In genomic region chr12:45273717-45274271, GRCh38 we compare ENCODE assay signal across 2 cellular contexts.
TF ChIP-seq lines count a peak whose summit lies in the region.

No MANE protein-coding gene starts in this region.

TF ChIP-seq in Ishikawa, 13 proteins besides CTCF, POLR2A, EP300 and RAD21 (continued from another document):
- TF ChIP-seq USF1 (IDR thresholded peaks at IDR 0.05) (no peak), NFIC (IDR thresholded peaks at IDR 0.05) (no peak), MAX (IDR thresholded peaks at IDR 0.05) (no peak), CEBPB (IDR thresholded peaks at IDR 0.05) (no peak), TAF1 (IDR thresholded peaks at IDR 0.05; ENCODE audit: low read depth) (no peak), YY1 (IDR thresholded peaks at IDR 0.05; ENCODE audit: low read depth) (no peak), EGR1 (IDR thresholded peaks at IDR 0.05) (no peak), TEAD4 (IDR thresholded peaks at IDR 0.05) (no peak), CREB1 (IDR thresholded peaks at IDR 0.05; ENCODE audit: low read depth) (no peak), FOXM1 (IDR thresholded peaks at IDR 0.05; ENCODE audit: borderline replicate concordance, low read depth) (no peak), TCF12 (IDR thresholded peaks at IDR 0.05; ENCODE audit: low read depth) (no peak)
- TF ChIP-seq, protein P1, sequence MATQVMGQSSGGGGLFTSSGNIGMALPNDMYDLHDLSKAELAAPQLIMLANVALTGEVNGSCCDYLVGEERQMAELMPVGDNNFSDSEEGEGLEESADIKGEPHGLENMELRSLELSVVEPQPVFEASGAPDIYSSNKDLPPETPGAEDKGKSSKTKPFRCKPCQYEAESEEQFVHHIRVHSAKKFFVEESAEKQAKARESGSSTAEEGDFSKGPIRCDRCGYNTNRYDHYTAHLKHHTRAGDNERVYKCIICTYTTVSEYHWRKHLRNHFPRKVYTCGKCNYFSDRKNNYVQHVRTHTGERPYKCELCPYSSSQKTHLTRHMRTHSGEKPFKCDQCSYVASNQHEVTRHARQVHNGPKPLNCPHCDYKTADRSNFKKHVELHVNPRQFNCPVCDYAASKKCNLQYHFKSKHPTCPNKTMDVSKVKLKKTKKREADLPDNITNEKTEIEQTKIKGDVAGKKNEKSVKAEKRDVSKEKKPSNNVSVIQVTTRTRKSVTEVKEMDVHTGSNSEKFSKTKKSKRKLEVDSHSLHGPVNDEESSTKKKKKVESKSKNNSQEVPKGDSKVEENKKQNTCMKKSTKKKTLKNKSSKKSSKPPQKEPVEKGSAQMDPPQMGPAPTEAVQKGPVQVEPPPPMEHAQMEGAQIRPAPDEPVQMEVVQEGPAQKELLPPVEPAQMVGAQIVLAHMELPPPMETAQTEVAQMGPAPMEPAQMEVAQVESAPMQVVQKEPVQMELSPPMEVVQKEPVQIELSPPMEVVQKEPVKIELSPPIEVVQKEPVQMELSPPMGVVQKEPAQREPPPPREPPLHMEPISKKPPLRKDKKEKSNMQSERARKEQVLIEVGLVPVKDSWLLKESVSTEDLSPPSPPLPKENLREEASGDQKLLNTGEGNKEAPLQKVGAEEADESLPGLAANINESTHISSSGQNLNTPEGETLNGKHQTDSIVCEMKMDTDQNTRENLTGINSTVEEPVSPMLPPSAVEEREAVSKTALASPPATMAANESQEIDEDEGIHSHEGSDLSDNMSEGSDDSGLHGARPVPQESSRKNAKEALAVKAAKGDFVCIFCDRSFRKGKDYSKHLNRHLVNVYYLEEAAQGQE (IDR thresholded peaks at IDR 0.05; ENCODE audit: low read depth): no peak

TF ChIP-seq in HepG2, 621 proteins besides CTCF, POLR2A, EP300 and RAD21:
- TF ChIP-seq, protein P2, sequence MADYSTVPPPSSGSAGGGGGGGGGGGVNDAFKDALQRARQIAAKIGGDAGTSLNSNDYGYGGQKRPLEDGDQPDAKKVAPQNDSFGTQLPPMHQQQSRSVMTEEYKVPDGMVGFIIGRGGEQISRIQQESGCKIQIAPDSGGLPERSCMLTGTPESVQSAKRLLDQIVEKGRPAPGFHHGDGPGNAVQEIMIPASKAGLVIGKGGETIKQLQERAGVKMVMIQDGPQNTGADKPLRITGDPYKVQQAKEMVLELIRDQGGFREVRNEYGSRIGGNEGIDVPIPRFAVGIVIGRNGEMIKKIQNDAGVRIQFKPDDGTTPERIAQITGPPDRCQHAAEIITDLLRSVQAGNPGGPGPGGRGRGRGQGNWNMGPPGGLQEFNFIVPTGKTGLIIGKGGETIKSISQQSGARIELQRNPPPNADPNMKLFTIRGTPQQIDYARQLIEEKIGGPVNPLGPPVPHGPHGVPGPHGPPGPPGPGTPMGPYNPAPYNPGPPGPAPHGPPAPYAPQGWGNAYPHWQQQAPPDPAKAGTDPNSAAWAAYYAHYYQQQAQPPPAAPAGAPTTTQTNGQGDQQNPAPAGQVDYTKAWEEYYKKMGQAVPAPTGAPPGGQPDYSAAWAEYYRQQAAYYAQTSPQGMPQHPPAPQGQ (CRISPR knock-in tag; IDR thresholded peaks at IDR 0.05; ENCODE audit: borderline replicate concordance): no peak
- TF ChIP-seq MEF2D (CRISPR knock-in tag; IDR thresholded peaks at IDR 0.05) (no peak), ZNF562 (CRISPR knock-in tag; IDR thresholded peaks at IDR 0.05; ENCODE audit: borderline replicate concordance) (no peak), PHF5A (CRISPR knock-in tag; IDR thresholded peaks at IDR 0.05; ENCODE audit: low read depth, unreplicated experiment) (no peak), CCAR2 (optimal IDR thresholded peaks at IDR 0.05; ENCODE audit: low read depth, low read length) (no peak), SOX13 (IDR thresholded peaks at IDR 0.05) (no peak), SOX13 (CRISPR knock-in tag; conservative IDR thresholded peaks at IDR 0.05 in 1 of 2, IDR thresholded peaks at IDR 0.05 in 1 of 2) (no peak), ZNF724P (CRISPR knock-in tag; IDR thresholded peaks at IDR 0.05; ENCODE audit: borderline replicate concordance) (no peak), ZNF317 (CRISPR knock-in tag; IDR thresholded peaks at IDR 0.05) (no peak), ZNF484 (CRISPR knock-in tag; IDR thresholded peaks at IDR 0.05; ENCODE audit: borderline replicate concordance, low read depth) (no peak)
- TF ChIP-seq, protein P3, sequence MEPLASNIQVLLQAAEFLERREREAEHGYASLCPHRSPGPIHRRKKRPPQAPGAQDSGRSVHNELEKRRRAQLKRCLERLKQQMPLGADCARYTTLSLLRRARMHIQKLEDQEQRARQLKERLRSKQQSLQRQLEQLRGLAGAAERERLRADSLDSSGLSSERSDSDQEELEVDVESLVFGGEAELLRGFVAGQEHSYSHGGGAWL (CRISPR knock-in tag; IDR thresholded peaks at IDR 0.05): no peak
- TF ChIP-seq, protein P4, sequence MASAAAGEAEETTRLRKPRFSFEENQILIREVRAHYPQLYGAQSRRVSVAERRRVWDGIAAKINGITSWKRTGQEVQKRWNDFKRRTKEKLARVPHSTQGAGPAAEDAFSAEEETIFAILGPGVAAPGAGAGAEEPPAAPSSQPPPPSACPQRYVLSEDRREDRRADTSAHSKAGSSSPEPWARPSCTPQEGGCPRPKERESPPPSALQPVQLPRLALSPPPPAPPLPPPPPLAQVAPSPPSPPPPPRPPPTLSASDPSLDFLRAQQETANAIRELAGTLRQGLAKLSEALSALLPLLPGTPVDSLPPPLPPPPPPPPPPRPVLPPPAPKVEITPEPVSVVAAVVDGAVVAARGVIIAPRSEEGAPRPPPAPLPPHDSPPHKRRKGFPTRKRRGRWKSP (CRISPR knock-in tag; IDR thresholded peaks at IDR 0.05): no peak
- TF ChIP-seq, protein P5, sequence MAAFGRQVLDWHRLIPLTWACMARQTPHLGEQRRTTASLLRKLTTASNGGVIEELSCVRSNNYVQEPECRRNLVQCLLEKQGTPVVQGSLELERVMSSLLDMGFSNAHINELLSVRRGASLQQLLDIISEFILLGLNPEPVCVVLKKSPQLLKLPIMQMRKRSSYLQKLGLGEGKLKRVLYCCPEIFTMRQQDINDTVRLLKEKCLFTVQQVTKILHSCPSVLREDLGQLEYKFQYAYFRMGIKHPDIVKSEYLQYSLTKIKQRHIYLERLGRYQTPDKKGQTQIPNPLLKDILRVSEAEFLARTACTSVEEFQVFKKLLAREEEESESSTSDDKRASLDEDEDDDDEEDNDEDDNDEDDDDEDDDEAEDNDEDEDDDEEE (CRISPR knock-in tag; IDR thresholded peaks at IDR 0.05): no peak
- TF ChIP-seq, protein P6, sequence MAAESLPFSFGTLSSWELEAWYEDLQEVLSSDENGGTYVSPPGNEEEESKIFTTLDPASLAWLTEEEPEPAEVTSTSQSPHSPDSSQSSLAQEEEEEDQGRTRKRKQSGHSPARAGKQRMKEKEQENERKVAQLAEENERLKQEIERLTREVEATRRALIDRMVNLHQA (CRISPR knock-in tag; IDR thresholded peaks at IDR 0.05): no peak
